In genomic region chr1:147496571-147496970, GRCh38 we compare ENCODE assay signal across 1 cellular context.
TF ChIP-seq lines count a peak whose summit lies in the region.

No MANE protein-coding gene starts in this region.

TF ChIP-seq in GM12878, 131 proteins besides CTCF, POLR2A, EP300 and RAD21 (continued from another document):
- no peak for TF ChIP-seq POLR2AphosphoS2 (IDR thresholded peaks at IDR 0.05; ENCODE audit: low read depth, low read length)
- TF ChIP-seq, protein P1, sequence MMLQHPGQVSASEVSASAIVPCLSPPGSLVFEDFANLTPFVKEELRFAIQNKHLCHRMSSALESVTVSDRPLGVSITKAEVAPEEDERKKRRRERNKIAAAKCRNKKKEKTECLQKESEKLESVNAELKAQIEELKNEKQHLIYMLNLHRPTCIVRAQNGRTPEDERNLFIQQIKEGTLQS (IDR thresholded peaks at IDR 0.05; ENCODE audit: borderline replicate concordance, extremely low read depth, low read depth, low read length) = no peak
- TF ChIP-seq CHD4 (IDR thresholded peaks at IDR 0.05) = no peak
- no peak for TF ChIP-seq RELB (IDR thresholded peaks at IDR 0.05; ENCODE audit: low read depth)
